22 cellular contexts compared by ENCODE assay signal in genomic region chr2:67459761-67460160, GRCh38.
"Had no signal": no experiment of that assay in that cellular context is flagged by ENCODE, and none has a peak within 500 bp of the region (broad histone marks: within the 10 kb centered on the region; RNA-seq: fewer than 3 reads in every experiment).

No MANE protein-coding gene starts in this region.

- H3K27me3 ChIP-seq: esophagus squamous epithelium, heart left ventricle, hepatocyte, neural progenitor cell, right lobe of liver, thyroid gland had no signal

- H3K4me2 ChIP-seq: hepatocyte, neural progenitor cell had no signal

- H3K4me3 ChIP-seq: dorsolateral prefrontal cortex, esophagus squamous epithelium, heart left ventricle, hepatocyte, lower lobe of right lung, mucosa of descending colon, neural progenitor cell, right lobe of liver, thyroid gland had no signal

- H3K9me3 ChIP-seq: esophagus squamous epithelium, heart left ventricle, lower lobe of right lung, mucosa of descending colon, right lobe of liver, thyroid gland had no signal

- H3K9ac ChIP-seq: neural progenitor cell, parathyroid adenoma had no signal

- H3K27ac ChIP-seq: heart left ventricle, hepatocyte, lower lobe of right lung, neural progenitor cell, parathyroid adenoma, right lobe of liver, thyroid gland had no signal

- H3K4me1 ChIP-seq: lower lobe of right lung, neural progenitor cell, parathyroid adenoma, thyroid gland had no signal

- H3K36me3 ChIP-seq: esophagus squamous epithelium, heart left ventricle, lower lobe of right lung, neural progenitor cell, right lobe of liver, thyroid gland had no signal

- ATAC-seq: heart left ventricle; left ventricle myocardium superior; lower lobe of right lung; mucosa of descending colon; natural killer cell treated with Interleukin-12 subunit alpha and Interleukin-12 subunit beta and Interleukin-15 and Interleukin-18, amount 100 ng/mL, for 72 hours; right lobe of liver; stimulated activated naive CD8-positive, alpha-beta T cell treated with anti-CD3 and anti-CD28 coated beads, Interleukin-15, amount 100 ng/mL, for 72 hours had no signal

- H3K79me2 ChIP-seq: hepatocyte, parathyroid adenoma had no signal

- H2AFZ ChIP-seq: hepatocyte, neural progenitor cell, parathyroid adenoma had no signal

- DNase-seq: central memory CD4-positive, alpha-beta T cell; dorsolateral prefrontal cortex; effector CD4-positive, alpha-beta T cell; esophagus squamous epithelium; heart left ventricle; left ventricle myocardium superior; lower lobe of right lung; mucosa of descending colon; naive B cell; right lobe of liver; small intestine; stimulated activated CD4-positive, alpha-beta T cell treated with anti-CD3 and anti-CD28 coated beads, Interleukin-15, amount 100 ng/mL, for 24 hours; stimulated activated CD4-positive, alpha-beta T cell treated with anti-CD3 and anti-CD28 coated beads, Interleukin-2, amount 100 ng/mL, for 48 hours; stimulated activated CD8-positive, alpha-beta memory T cell treated with anti-CD3 and anti-CD28 coated beads, Interleukin-4, amount 100 ng/mL, for 48 hours; stimulated activated naive CD4-positive, alpha-beta T cell; stimulated activated naive CD8-positive, alpha-beta T cell treated with anti-CD3 and anti-CD28 coated beads, Interleukin-15, amount 100 ng/mL, for 72 hours; thyroid gland; trophoblast cell had no signal
